Comparison of ENCODE assay signal across 1 cellular context in the genomic region with DNA sequence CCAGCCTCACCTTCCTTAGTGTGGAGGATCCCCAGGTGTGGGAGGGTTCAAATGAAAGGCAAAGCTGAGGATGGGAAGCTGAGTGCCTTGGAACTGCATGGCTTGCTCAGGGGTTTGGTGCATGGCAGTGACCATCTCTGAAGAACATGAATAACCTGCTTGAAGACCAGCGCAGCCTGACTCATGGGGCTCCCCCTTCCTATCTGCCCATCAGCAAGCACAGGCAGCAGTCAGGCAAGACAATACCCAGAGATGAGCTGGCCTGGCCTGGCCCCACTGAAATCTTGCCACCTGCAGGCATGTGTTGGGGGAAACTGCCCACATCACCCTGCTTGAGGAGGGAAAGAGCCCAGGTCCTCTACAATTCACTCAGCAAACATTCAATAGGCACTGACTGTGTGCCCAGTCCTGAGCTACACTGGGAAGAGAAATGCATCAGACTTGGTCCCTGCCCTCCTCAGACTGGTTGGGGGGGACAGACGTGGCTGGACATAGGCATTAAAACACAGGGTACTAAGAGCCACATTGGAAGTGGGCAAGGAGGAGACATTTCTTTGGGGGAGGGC.
TF ChIP-seq lines count a peak whose summit lies in the region.

No MANE protein-coding gene starts in this region.

TF ChIP-seq in GM12878, 131 proteins besides CTCF, POLR2A, EP300 and RAD21:
- no peak for TF ChIP-seq ATF3 (IDR thresholded peaks at IDR 0.05; ENCODE audit: borderline replicate concordance, extremely low read depth, low read depth, low read length)
- TF ChIP-seq EED (IDR thresholded peaks at IDR 0.05; ENCODE audit: low read depth), result no peak
- no peak for TF ChIP-seq ZBTB40 (IDR thresholded peaks at IDR 0.05; ENCODE audit: borderline replicate concordance)
- no peak for TF ChIP-seq KDM1A (IDR thresholded peaks at IDR 0.05; ENCODE audit: borderline replicate concordance)
- TF ChIP-seq CHD4 (IDR thresholded peaks at IDR 0.05), result no peak
- TF ChIP-seq CHD2 (IDR thresholded peaks at IDR 0.05; ENCODE audit: borderline replicate concordance, low read depth, low read length), result no peak
- TF ChIP-seq WRNIP1 (IDR thresholded peaks at IDR 0.05; ENCODE audit: borderline replicate concordance, low read depth, low read length), result no peak
- no peak for TF ChIP-seq RELA (IDR thresholded peaks at IDR 0.05; ENCODE audit: borderline replicate concordance, partially characterized antibody)
- TF ChIP-seq SREBF1 (IDR thresholded peaks at IDR 0.05; ENCODE audit: low read length), result no peak
- TF ChIP-seq YY1 (IDR thresholded peaks at IDR 0.05; ENCODE audit: low read depth, low read length), result no peak
- TF ChIP-seq CREB1 (IDR thresholded peaks at IDR 0.05; ENCODE audit: low read depth), result no peak
- TF ChIP-seq RB1 (IDR thresholded peaks at IDR 0.05; ENCODE audit: borderline replicate concordance), result no peak
- TF ChIP-seq PAX8 (IDR thresholded peaks at IDR 0.05), result no peak
- TF ChIP-seq MEF2B (IDR thresholded peaks at IDR 0.05; ENCODE audit: partially characterized antibody, poor library complexity, severe bottlenecking), result no peak
- no peak for TF ChIP-seq YBX1 (IDR thresholded peaks at IDR 0.05)
